Comparison of ENCODE assay signal across 8 cellular contexts in the genomic region with DNA sequence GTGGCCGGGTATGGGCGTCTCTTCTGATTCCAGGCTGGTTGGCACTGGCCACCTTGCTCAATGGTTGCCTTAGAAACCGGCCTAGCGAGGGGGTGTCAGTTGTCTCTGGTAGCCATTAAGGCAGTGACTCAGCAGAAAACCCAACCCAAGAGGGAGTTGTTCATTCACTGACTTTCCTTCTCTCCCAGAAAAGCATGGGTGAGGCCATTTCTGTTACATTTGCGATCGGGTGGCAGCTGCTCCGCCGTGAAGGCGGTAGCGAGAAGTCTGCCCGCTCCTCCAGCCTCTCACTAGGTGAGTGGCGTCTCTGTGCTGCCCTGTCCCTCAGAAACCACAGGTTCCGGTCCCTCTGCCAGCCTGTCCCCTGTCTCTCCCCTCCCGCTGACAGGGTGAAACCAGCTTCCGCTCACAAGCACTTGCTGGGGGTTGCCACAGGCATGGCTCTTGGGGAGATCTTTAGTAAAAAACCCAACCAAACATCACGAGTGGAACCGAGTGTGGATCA. TPM values are rescaled to one million over a fixed set of nuclear protein-coding genes. Genes with fewer than 3 reads are reported as not detected.
A peak's percentile ranks its signal among the peaks of the same experiment; 100 is the strongest.
DNase-seq lines count a peak whose midpoint lies in the region; ATAC-seq and TF ChIP-seq lines count a peak whose summit lies in the region.

No MANE protein-coding gene starts in this region.

- peaks cover 11% of the 10 kb centered on the region for H3K4me1 Mint-ChIP-seq in activated CD4-positive, alpha-beta memory T cell treated with anti-CD3 and anti-CD28 coated beads for 36 hours (ENCODE audit: low read depth)

- POLR2A ChIA-PET in activated CD4-positive, alpha-beta memory T cell treated with anti-CD3 and anti-CD28 coated beads for 36 hours (lab: Charles Lee), result interaction anchor here (0.6 to 2.0 kb wide), 4 partner anchors 10 to 410 kb away, joined by 3 to 6 read pairs (median 3); a partner anchor contains a TSS

- in situ Hi-C loops in GM18951 (cut with MboI; ENCODE audit: low sequenced_read_pairs, unreplicated experiment), result loop anchor here (25.0 kb wide), 1 partner anchor 535 kb away; a partner anchor contains a TSS

- H3K27me3 Mint-ChIP-seq in activated CD4-positive, alpha-beta memory T cell treated with anti-CD3 and anti-CD28 coated beads for 36 hours, result no peaks in the 10 kb centered on the region

- CTCF ChIA-PET in activated CD4-positive, alpha-beta memory T cell treated with anti-CD3 and anti-CD28 coated beads for 36 hours (lab: Charles Lee), result interaction anchor here (6.2 kb wide), 1 partner anchor 11 kb away, joined by 37 read pairs; no protein-coding TSS in a partner anchor

- peaks cover 8% of the 10 kb centered on the region for H3K36me3 Mint-ChIP-seq in activated CD4-positive, alpha-beta memory T cell treated with anti-CD3 and anti-CD28 coated beads for 36 hours

- H3K27ac Mint-ChIP-seq in activated CD4-positive, alpha-beta memory T cell treated with anti-CD3 and anti-CD28 coated beads for 36 hours, result peak overlapping the region; percentile 87

- DNase-seq in AG20443 (ENCODE audit: low spot score) (peak; percentile 85), NCI-H146 treated with DMSO at 0.1 percent for 48 hours (lab: John Stamatoyannopoulos, UW; ENCODE audit: unreplicated experiment) (peak; percentile 62), globus pallidus (ENCODE audit: low spot score) (peak; percentile 26), retina (peak; percentile 49)
- peak; percentile 70 for DNase-seq in activated CD4-positive, alpha-beta memory T cell treated with anti-CD3 and anti-CD28 coated beads for 36 hours

- peak overlapping the region; percentile 65 for H3K4me3 Mint-ChIP-seq in activated CD4-positive, alpha-beta memory T cell treated with anti-CD3 and anti-CD28 coated beads for 36 hours

- TF ChIP-seq POLR2A in GM18951 (IDR thresholded peaks at IDR 0.05; ENCODE audit: extremely low read depth, insufficient read depth, insufficient read length), result peak; percentile 50

- H3K9me3 Mint-ChIP-seq in activated CD4-positive, alpha-beta memory T cell treated with anti-CD3 and anti-CD28 coated beads for 36 hours, result no peaks in the 10 kb centered on the region

- intact Hi-C loops in activated CD4-positive, alpha-beta memory T cell treated with anti-CD3 and anti-CD28 coated beads for 36 hours (cut with micrococcal nuclease), result loop anchor here (1.0 kb wide), 1 partner anchor 30 kb away; a partner anchor contains a TSS

- ATAC-seq in GM21526 (IDR thresholded peaks at IDR 0.05; ENCODE audit: low FRiP score, unreplicated experiment) (no peak), GM21723 (IDR thresholded peaks at IDR 0.05; ENCODE audit: unreplicated experiment) (no peak)

RNA-seq across cellular contexts. Expression of a gene that starts 17.4 kb away (rescaled TPM):
- 100 to 1,000 TPM in 1 of 2 experiments, 10 to 100 TPM in 1; 99.6 to 106 TPM for total RNA-seq in activated CD4-positive, alpha-beta memory T cell treated with anti-CD3 and anti-CD28 coated beads for 36 hours

RNA-seq across cellular contexts. Expression of a gene that starts 29.7 kb away (rescaled TPM):
- total RNA-seq in activated CD4-positive, alpha-beta memory T cell treated with anti-CD3 and anti-CD28 coated beads for 36 hours, result 1 to 10 TPM; 8.6 to 9.1 TPM

RNA-seq across cellular contexts. Expression of a gene that starts 30.6 kb away (rescaled TPM):
- 10 to 100 TPM; 90.4 to 93.0 TPM for total RNA-seq in activated CD4-positive, alpha-beta memory T cell treated with anti-CD3 and anti-CD28 coated beads for 36 hours

RNA-seq across cellular contexts. Expression of a gene that starts 57.8 kb away (rescaled TPM):
- total RNA-seq in activated CD4-positive, alpha-beta memory T cell treated with anti-CD3 and anti-CD28 coated beads for 36 hours, result 1 to 10 TPM; 8.2 to 8.4 TPM

Comparison
In these comparisons a context has a peak if more than half of its experiments do, and no peak if none do; other contexts are left out.
1. DNase-seq: peak in every context shown above with its lines; median percentile 85 in AG20443; 70 in activated CD4-positive, alpha-beta memory T cell treated with anti-CD3 and anti-CD28 coated beads for 36 hours; 62 in NCI-H146 treated with DMSO at 0.1 percent for 48 hours; 49 in retina; 26 in globus pallidus.